ENCODE assay signal across 24 cellular contexts in genomic region chr10:75950307-75950706, GRCh38.
DNase-seq lines count a peak whose midpoint lies in the region; ATAC-seq, FAIRE-seq and TF ChIP-seq lines count a peak whose summit lies in the region.
"Had no signal": no experiment of that assay in that cellular context is flagged by ENCODE, and none has a peak within 500 bp of the region (broad histone marks: within the 10 kb centered on the region; RNA-seq: fewer than 3 reads in every experiment).

No MANE protein-coding gene starts in this region.

- TF ChIP-seq POLR2A in HepG2 (IDR thresholded peaks at IDR 0.05; ENCODE audit: insufficient read depth in 1 of 2, low read depth in 2 of 2, low read length in 2 of 2) (no peak), right lobe of liver (IDR thresholded peaks at IDR 0.05) (no peak)

- no peaks in the 10 kb centered on the region for H4K20me1 ChIP-seq in HepG2 (ENCODE audit: insufficient read depth, low read length)
- H4K20me1 ChIP-seq: BLaER1 treated with 17β-estradiol and CSF1 and Interleukin-3, amounts not matched to agents 10 nM and 100 nM had no signal

- H3K27ac ChIP-seq in HepG2 (ENCODE audit: extremely low read length, insufficient read depth, low read length) = peak overlapping the region; percentile 5
- no peak overlapping the region for H3K27ac ChIP-seq in right lobe of liver
- H3K27ac ChIP-seq: 22Rv1; BLaER1 treated with 17β-estradiol and CSF1 and Interleukin-3, amounts not matched to agents 10 nM and 100 nM had no signal

- H3K4me3 Mint-ChIP-seq in neural crest cell = no peak overlapping the region
- no peak overlapping the region for H3K4me3 Mint-ChIP-seq in stimulated activated effector memory CD8-positive, alpha-beta T cell treated with anti-CD3 and anti-CD28 coated beads, Interleukin-12 subunit alpha, Interleukin-12 subunit beta, amount 100 ng/mL, for 72 hours
- H3K4me3 Mint-ChIP-seq: CD14-positive monocyte; CD4-positive, alpha-beta T cell; CD8-positive, alpha-beta memory T cell had no signal

- in situ Hi-C loops in HepG2 (cut with HindIII; ENCODE audit: extremely low pct_ligation_motif_present, low pct_unique_long_range_greater_than_20kb) = no loop called here

- H3K4me2 ChIP-seq in HepG2 (ENCODE audit: low read depth, low read length) = no peak overlapping the region
- H3K4me2 ChIP-seq: BLaER1 treated with 17β-estradiol and CSF1 and Interleukin-3, amounts not matched to agents 10 nM and 100 nM had no signal

- DNase-seq in HepG2 (ENCODE audit: low spot score) = peak; percentile 47
- no peak for DNase-seq in right lobe of liver
- DNase-seq in bronchial epithelial cell (ENCODE audit: low read depth) = peak; percentile 27
- DNase-seq in neural crest cell (ENCODE audit: low read depth, low spot score) = no peak
- DNase-seq in stimulated activated effector memory CD8-positive, alpha-beta T cell treated with anti-CD3 and anti-CD28 coated beads, Interleukin-12 subunit alpha, Interleukin-12 subunit beta, amount 100 ng/mL, for 72 hours (ENCODE audit: low spot score in 2 of 2) = no peak
- DNase-seq in NCI-H345 treated with DMSO at 0.1 percent for 48 hours (lab: John Stamatoyannopoulos, UW; ENCODE audit: unreplicated experiment) = no peak
- DNase-seq: ACHN; AML-193; BE2C; Calu3; CD4-positive, alpha-beta T cell; CD8-positive, alpha-beta memory T cell; DMS53; DMS79 treated with DMSO at 0.1 percent for 48 hours; GF-D8; GOT3; H7; HCEC 1CT had no signal

- no peak overlapping the region for H2AFZ ChIP-seq in HepG2 (ENCODE audit: low read length)

- no peak for TF ChIP-seq CTCF in HepG2 (CRISPR knock-in tag; IDR thresholded peaks at IDR 0.05)
- TF ChIP-seq CTCF in right lobe of liver (IDR thresholded peaks at IDR 0.05) = no peak
- TF ChIP-seq CTCF in bronchial epithelial cell (IDR thresholded peaks at IDR 0.05; ENCODE audit: insufficient read depth, low read length, severe bottlenecking) = no peak
- no peak for TF ChIP-seq CTCF in neural crest cell (conservative IDR thresholded peaks at IDR 0.05)

- peaks cover 4% of the 10 kb centered on the region for H3K36me3 Mint-ChIP-seq in neural crest cell (ENCODE audit: low read depth)
- H3K36me3 Mint-ChIP-seq in stimulated activated effector memory CD8-positive, alpha-beta T cell treated with anti-CD3 and anti-CD28 coated beads, Interleukin-12 subunit alpha, Interleukin-12 subunit beta, amount 100 ng/mL, for 72 hours = no peaks in the 10 kb centered on the region
- H3K36me3 Mint-ChIP-seq: CD8-positive, alpha-beta memory T cell had no signal

- H3K9ac ChIP-seq in HepG2 (ENCODE audit: insufficient read depth, low read depth, low read length) = no peak overlapping the region
- H3K9ac ChIP-seq: BLaER1 treated with 17β-estradiol and CSF1 and Interleukin-3, amounts not matched to agents 10 nM and 100 nM had no signal

- peak; percentile 49; the same call in 1 of the 3 replicates for ATAC-seq in HepG2
- no peak for ATAC-seq in right lobe of liver
- ATAC-seq in stimulated activated effector memory CD8-positive, alpha-beta T cell treated with anti-CD3 and anti-CD28 coated beads, Interleukin-12 subunit alpha, Interleukin-12 subunit beta, amount 100 ng/mL, for 72 hours = no peak

- no peaks in the 10 kb centered on the region for H3K27me3 Mint-ChIP-seq in neural crest cell (ENCODE audit: low read depth)
- H3K27me3 Mint-ChIP-seq: CD4-positive, alpha-beta T cell had no signal

- H3K27me3 ChIP-seq in HepG2 (ENCODE audit: control insufficient read depth in 1 of 2, insufficient read depth in 2 of 2, low read length in 2 of 2) = no peaks in the 10 kb centered on the region
- H3K27me3 ChIP-seq in right lobe of liver = no peaks in the 10 kb centered on the region
- no peaks in the 10 kb centered on the region for H3K27me3 ChIP-seq in bronchial epithelial cell (ENCODE audit: control insufficient read depth, insufficient read depth, low read length)
- H3K27me3 ChIP-seq: BE2C; BLaER1 treated with 17β-estradiol and CSF1 and Interleukin-3, amounts not matched to agents 10 nM and 100 nM had no signal

- H3K36me3 ChIP-seq in HepG2 (replicated peaks in 1 of 2; ENCODE audit: control insufficient read depth in 1 of 2, insufficient read depth in 2 of 2, low read length in 2 of 2) (no peaks in the 10 kb centered on the region), right lobe of liver (no peaks in the 10 kb centered on the region), bronchial epithelial cell (ENCODE audit: control insufficient read depth, insufficient read depth, low read length) (no peaks in the 10 kb centered on the region)
- H3K36me3 ChIP-seq: BE2C; BLaER1 treated with 17β-estradiol and CSF1 and Interleukin-3, amounts not matched to agents 10 nM and 100 nM had no signal

- peaks cover 31% of the 10 kb centered on the region for H3K4me1 ChIP-seq in HepG2 (ENCODE audit: insufficient read depth, low read length)
- no peaks in the 10 kb centered on the region for H3K4me1 ChIP-seq in right lobe of liver
- H3K4me1 ChIP-seq: BE2C had no signal

- no TSS peak for BruUV-seq in HepG2 (replicated peaks; lab: Mats Ljungman, UMichigan)

- peak overlapping the region; percentile 39 for H3K27ac Mint-ChIP-seq in neural crest cell (ENCODE audit: unreplicated experiment)
- no peak overlapping the region for H3K27ac Mint-ChIP-seq in stimulated activated effector memory CD8-positive, alpha-beta T cell treated with anti-CD3 and anti-CD28 coated beads, Interleukin-12 subunit alpha, Interleukin-12 subunit beta, amount 100 ng/mL, for 72 hours
- H3K27ac Mint-ChIP-seq: CD4-positive, alpha-beta T cell; CD8-positive, alpha-beta memory T cell had no signal

- TF ChIP-seq RAD21 in HepG2 (CRISPR knock-in tag; IDR thresholded peaks at IDR 0.05) = no peak

- WGBS in HepG2 (ENCODE audit: low lambda C conversion rate) = 15% methylated on average over 2 of the region's 2 CpGs
- WGBS in right lobe of liver (ENCODE audit: insufficient coverage, low coverage, low lambda C conversion rate, missing lambda C conversion rate) = 72% methylated on average over 2 of the region's 2 CpGs

- H3K4me1 Mint-ChIP-seq in neural crest cell = peaks cover 7% of the 10 kb centered on the region
- H3K4me1 Mint-ChIP-seq in stimulated activated effector memory CD8-positive, alpha-beta T cell treated with anti-CD3 and anti-CD28 coated beads, Interleukin-12 subunit alpha, Interleukin-12 subunit beta, amount 100 ng/mL, for 72 hours = no peaks in the 10 kb centered on the region
- H3K4me1 Mint-ChIP-seq: CD8-positive, alpha-beta memory T cell had no signal

- no peaks in the 10 kb centered on the region for H3K79me2 ChIP-seq in HepG2 (ENCODE audit: insufficient read depth, low read length)

- FAIRE-seq in HepG2 (lab: Jason Lieb, UNC) (no peak), bronchial epithelial cell (lab: Jason Lieb, UNC) (peak; percentile 86)
- FAIRE-seq: A204.1, GM12891, GM18507 had no signal

- CTCF ChIA-PET in HepG2 (lab: Yijun Ruan, JAX; ENCODE audit: low intra/inter-chr PET ratio, low total read pairs) = no interaction called here

- peaks cover 8% of the 10 kb centered on the region for H3K9me3 Mint-ChIP-seq in neural crest cell
- H3K9me3 Mint-ChIP-seq in stimulated activated effector memory CD8-positive, alpha-beta T cell treated with anti-CD3 and anti-CD28 coated beads, Interleukin-12 subunit alpha, Interleukin-12 subunit beta, amount 100 ng/mL, for 72 hours = peaks cover 5% of the 10 kb centered on the region
- H3K9me3 Mint-ChIP-seq: CD14-positive monocyte had no signal

- POLR2A ChIA-PET in HepG2 (lab: Yijun Ruan, JAX) = interaction anchor here (0.9 kb wide), 1 partner anchor 201 kb away, joined by 3 read pairs; no protein-coding TSS in a partner anchor

- 0 out of 4 replicates have a peak, but pooled peaks of 1 of the 2 experiments have one; percentile 49 for TF ChIP-seq EP300 in HepG2 (IDR thresholded peaks at IDR 0.05; ENCODE audit: low read depth in 2 of 2, low read length in 2 of 2)
- no peak; the same call in 1 of the 2 replicates for TF ChIP-seq EP300 in HepG2 (CRISPR knock-in tag; IDR thresholded peaks at IDR 0.05; ENCODE audit: borderline replicate concordance)

- intact Hi-C loops in HepG2 (cut with micrococcal nuclease; ENCODE audit: unreplicated experiment) (no loop called here), right lobe of liver (cut with DNase I) (no loop called here)

- H3K9me3 ChIP-seq in HepG2 (ENCODE audit: low read length) = no peaks in the 10 kb centered on the region
- H3K9me3 ChIP-seq in right lobe of liver = no peaks in the 10 kb centered on the region
- H3K9me3 ChIP-seq: BE2C had no signal

- H3K4me3 ChIP-seq in HepG2 (replicated peaks in 1 of 3; ENCODE audit: insufficient read depth in 1 of 3, low read depth in 2 of 3, low read length in 3 of 3) (no peak overlapping the region), right lobe of liver (no peak overlapping the region), bronchial epithelial cell (ENCODE audit: low read depth, low read length) (no peak overlapping the region)
- H3K4me3 ChIP-seq: BLaER1 treated with 17β-estradiol and CSF1 and Interleukin-3, amounts not matched to agents 10 nM and 100 nM had no signal

TF ChIP-seq in HepG2, 621 proteins besides CTCF, POLR2A, EP300 and RAD21 (continues in another document):
- no peak for TF ChIP-seq ZBTB38 (CRISPR knock-in tag; IDR thresholded peaks at IDR 0.05)
- TF ChIP-seq, protein P1, sequence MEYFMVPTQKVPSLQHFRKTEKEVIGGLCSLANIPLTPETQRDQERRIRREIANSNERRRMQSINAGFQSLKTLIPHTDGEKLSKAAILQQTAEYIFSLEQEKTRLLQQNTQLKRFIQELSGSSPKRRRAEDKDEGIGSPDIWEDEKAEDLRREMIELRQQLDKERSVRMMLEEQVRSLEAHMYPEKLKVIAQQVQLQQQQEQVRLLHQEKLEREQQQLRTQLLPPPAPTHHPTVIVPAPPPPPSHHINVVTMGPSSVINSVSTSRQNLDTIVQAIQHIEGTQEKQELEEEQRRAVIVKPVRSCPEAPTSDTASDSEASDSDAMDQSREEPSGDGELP (IDR thresholded peaks at IDR 0.05; ENCODE audit: borderline replicate concordance, low read depth) = no peak
- no peak for TF ChIP-seq ZNF468 (CRISPR knock-in tag; IDR thresholded peaks at IDR 0.05)
- no peak for TF ChIP-seq ZNF83 (CRISPR knock-in tag; IDR thresholded peaks at IDR 0.05; ENCODE audit: borderline replicate concordance)
- TF ChIP-seq FOXM1 (CRISPR knock-in tag; IDR thresholded peaks at IDR 0.05) = no peak
- TF ChIP-seq SMARCE1 (IDR thresholded peaks at IDR 0.05; ENCODE audit: borderline replicate concordance) = no peak
- no peak for TF ChIP-seq CSRNP2 (CRISPR knock-in tag; conservative IDR thresholded peaks at IDR 0.05; ENCODE audit: low read depth)

Comparison
In these comparisons a context has a peak if more than half of its experiments do, and no peak if none do; other contexts are left out.
1. DNase-seq: peak in HepG2 (single experiment) and bronchial epithelial cell (single experiment); none in right lobe of liver (0 of 3), neural crest cell (single experiment), stimulated activated effector memory CD8-positive, alpha-beta T cell treated with anti-CD3 and anti-CD28 coated beads, Interleukin-12 subunit alpha, Interleukin-12 subunit beta, amount 100 ng/mL, for 72 hours (0 of 2) and NCI-H345 treated with DMSO at 0.1 percent for 48 hours (single experiment).